ENCODE assay signal across 8 cellular contexts in the genomic region with DNA sequence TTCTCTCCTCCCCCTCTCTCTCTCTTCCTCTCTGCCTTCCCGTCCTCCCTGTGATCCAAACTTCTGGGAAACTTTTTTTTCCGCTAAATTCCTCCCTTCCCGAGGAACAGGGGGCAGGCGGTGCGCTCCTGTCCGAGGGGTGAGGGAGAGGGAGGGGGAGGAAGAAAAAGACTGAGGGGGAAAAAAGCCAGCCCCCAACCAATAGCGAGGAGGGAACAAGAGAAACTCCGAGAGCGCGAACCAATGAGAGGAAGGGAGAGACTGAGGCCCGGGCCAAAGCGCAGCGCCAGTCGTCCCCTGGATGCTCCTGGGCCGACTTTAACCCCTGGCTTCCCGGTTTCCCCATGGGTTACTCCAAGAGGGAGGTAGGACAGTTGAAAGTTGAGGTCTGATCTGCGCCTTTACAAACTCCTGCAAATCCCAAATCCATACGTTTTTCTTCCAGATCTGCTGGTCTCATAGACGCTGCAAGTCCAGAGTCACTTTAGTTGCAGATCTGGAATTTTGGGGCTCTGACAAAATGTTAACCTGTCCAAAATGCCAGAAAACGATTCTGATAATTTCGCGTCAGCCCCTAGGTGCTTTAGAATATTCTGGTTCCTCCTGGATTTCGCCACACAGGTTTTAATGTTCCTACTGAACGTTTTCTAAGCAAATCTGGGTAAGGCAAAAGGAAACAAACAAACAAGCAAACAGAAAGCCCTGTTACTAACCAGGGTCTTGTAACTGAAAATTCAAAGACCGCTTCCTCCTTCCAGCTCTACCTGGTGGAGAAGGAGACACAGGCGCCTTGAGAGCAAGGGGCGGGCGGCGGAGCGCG. TPM values are rescaled to one million over a fixed set of nuclear protein-coding genes. Genes with fewer than 3 reads are reported as not detected.
DNase-seq lines count a peak whose midpoint lies in the region; ATAC-seq and TF ChIP-seq lines count a peak whose summit lies in the region.

A gene (minus strand): TSS at position 158 of the 820 bp plus-strand sequence. CDS start 548 bp downstream, outside the sequence.

- 3 to 7% methylated on average over 31 of the region's 31 CpGs for WGBS in ectodermal cell, 2 experiments
- WGBS in upper lobe of left lung, 2 donors, result 14 to 15% methylated on average over 28 to 31 of the region's 31 CpGs

- peaks cover 3% of the 10 kb centered on the region for H3K36me3 Mint-ChIP-seq in activated T-cell treated with anti-CD3 and anti-CD28 coated beads, Interleukin-2, amount 50 U/mL, for 4 hours (ENCODE audit: insufficient read depth)

- H3K9me3 Mint-ChIP-seq in activated T-cell treated with anti-CD3 and anti-CD28 coated beads, Interleukin-2, amount 50 U/mL, for 4 hours, result peaks cover 5% of the 10 kb centered on the region

- TF ChIP-seq CTCF in upper lobe of left lung (IDR thresholded peaks at IDR 0.05), result no peak

- no peak for TF ChIP-seq POLR2A in upper lobe of left lung (IDR thresholded peaks at IDR 0.05)

- H3K27me3 Mint-ChIP-seq in activated T-cell treated with anti-CD3 and anti-CD28 coated beads, Interleukin-2, amount 50 U/mL, for 4 hours (ENCODE audit: low read depth), result peaks cover 93% of the 10 kb centered on the region

- no peak for ATAC-seq in activated T-cell treated with anti-CD3 and anti-CD28 coated beads, Interleukin-2, amount 50 U/mL, for 4 hours
- ATAC-seq in upper lobe of left lung (ENCODE audit: low FRiP score in 2 of 2), result no peak

- H3K9ac ChIP-seq in mucosa of rectum (ENCODE audit: low read depth in 1 of 2, low read length in 2 of 2), result peak within 1 kb of the TSS in 1 of 2 donors; percentile 10

- H3K27me3 ChIP-seq in ectodermal cell (ENCODE audit: control insufficient read depth, insufficient read depth, low read length, poor library complexity, severe bottlenecking), result peaks cover 100% of the 10 kb centered on the region
- H3K27me3 ChIP-seq in mucosa of rectum (ENCODE audit: control insufficient read depth in 2 of 2, insufficient read depth in 2 of 2, low read length in 2 of 2), result peaks cover 86 to 95% of the 10 kb centered on the region in 2 donors
- peaks cover 2 to 94% (median 54%) of the 10 kb centered on the region in 4 donors for H3K27me3 ChIP-seq in upper lobe of left lung

- TF ChIP-seq EP300 in upper lobe of left lung (IDR thresholded peaks at IDR 0.05), result no peak

- no peak for DNase-seq in activated T-cell treated with anti-CD3 and anti-CD28 coated beads, Interleukin-2, amount 50 U/mL, for 4 hours
- DNase-seq in activated T-cell treated with anti-CD3 and anti-CD28 coated beads, Interleukin-2, amount 50 U/mL, for 1 hour, result no peak
- DNase-seq in upper lobe of left lung, result peak in 1 of 2 donors; percentile 74
- no peak for DNase-seq in medulla oblongata (ENCODE audit: extremely low spot score)
- no peak for DNase-seq in NCI-H1694 treated with DMSO at 0.1 percent for 48 hours (lab: John Stamatoyannopoulos, UW)
- DNase-seq in stimulated activated CD4-positive, alpha-beta T cell treated with anti-CD3 and anti-CD28 coated beads, Interleukin-1b, Interleukin-23, amount 100 ng/mL, for 48 hours, result no peak

- no peaks in the 10 kb centered on the region for H3K9me3 ChIP-seq in ectodermal cell (ENCODE audit: control insufficient read depth, low read length)
- H3K9me3 ChIP-seq in mucosa of rectum (ENCODE audit: control insufficient read depth in 2 of 2, low read length in 2 of 2), result peaks cover 0 to 1% of the 10 kb centered on the region in 2 donors
- H3K9me3 ChIP-seq in upper lobe of left lung, result no peaks in the 10 kb centered on the region

- H3K27ac ChIP-seq in ectodermal cell (ENCODE audit: insufficient read depth, low read depth, low read length, poor library complexity, severe bottlenecking), result no peak within 1 kb of the TSS
- H3K27ac ChIP-seq in mucosa of rectum (ENCODE audit: low read depth in 2 of 2, low read length in 2 of 2), result no peak within 1 kb of the TSS
- H3K27ac ChIP-seq in upper lobe of left lung, result peak within 1 kb of the TSS in 2 of 4 donors; percentile 9 to 26

- peaks cover 12% of the 10 kb centered on the region for H3K4me1 ChIP-seq in ectodermal cell (ENCODE audit: control insufficient read depth, insufficient read depth, low read length)
- H3K4me1 ChIP-seq in mucosa of rectum (ENCODE audit: control insufficient read depth in 2 of 2, insufficient read depth in 2 of 2, low read length in 2 of 2), result peaks cover 0 to 6% of the 10 kb centered on the region in 2 donors
- H3K4me1 ChIP-seq in upper lobe of left lung, result peaks cover 21 to 53% (median 28%) of the 10 kb centered on the region in 4 donors

- H3K36me3 ChIP-seq in ectodermal cell (ENCODE audit: control insufficient read depth, insufficient read depth, low read length), result no peaks in the 10 kb centered on the region
- H3K36me3 ChIP-seq in mucosa of rectum (ENCODE audit: control insufficient read depth in 2 of 2, insufficient read depth in 2 of 2, low read length in 2 of 2), result no peaks in the 10 kb centered on the region
- H3K36me3 ChIP-seq in upper lobe of left lung, result no peaks in the 10 kb centered on the region

- peaks cover 29% of the 10 kb centered on the region for H3K4me1 Mint-ChIP-seq in activated T-cell treated with anti-CD3 and anti-CD28 coated beads, Interleukin-2, amount 50 U/mL, for 4 hours (ENCODE audit: low read depth)

- peak within 1 kb of the TSS; percentile 13 for H3K4me3 Mint-ChIP-seq in activated T-cell treated with anti-CD3 and anti-CD28 coated beads, Interleukin-2, amount 50 U/mL, for 4 hours

- peak within 1 kb of the TSS; percentile 45 for H3K4me3 ChIP-seq in ectodermal cell (ENCODE audit: insufficient read depth, low read depth, low read length)
- H3K4me3 ChIP-seq in mucosa of rectum (ENCODE audit: low read length in 2 of 2), result peak within 1 kb of the TSS; percentile 17 to 37
- peak within 1 kb of the TSS in 3 of 4 donors; percentile 24 to 36 (median 33) for H3K4me3 ChIP-seq in upper lobe of left lung

RNA-seq across cellular contexts. Expression of the gene that starts here (rescaled TPM):
- total RNA-seq in activated T-cell treated with anti-CD3 and anti-CD28 coated beads, Interleukin-2, amount 50 U/mL, for 4 hours, result not detected
- 4.9 TPM for polyA plus RNA-seq in ectodermal cell (2013, experiment 1 of 4)
- 4.1 TPM for polyA plus RNA-seq in ectodermal cell (2013, experiment 2 of 4)
- 3.6 TPM for polyA plus RNA-seq in ectodermal cell (2013, experiment 3 of 4)
- polyA plus RNA-seq in ectodermal cell (2013, experiment 4 of 4), result 4.4 TPM
- 1 to 10 TPM in 1 of 6 donors, under 1 TPM in 4, not detected in 1; 0.13 to 1.2 (median 0.39) TPM for total RNA-seq in upper lobe of left lung
